ENCODE assay signal across 10 cellular contexts in genomic region chr17:63497708-63498483, GRCh38. TPM values are rescaled to one million over a fixed set of nuclear protein-coding genes. Genes with fewer than 3 reads are reported as not detected.
DNase-seq lines count a peak whose midpoint lies in the region; ATAC-seq, FAIRE-seq and TF ChIP-seq lines count a peak whose summit lies in the region.
"Had no signal": no experiment of that assay in that cellular context is flagged by ENCODE, and none has a peak within 500 bp of the region (broad histone marks: within the 10 kb centered on the region; RNA-seq: fewer than 3 reads in every experiment).

No MANE protein-coding gene starts in this region.

- no peak for FAIRE-seq in keratinocyte (lab: Jason Lieb, UNC)

- H3K4me1 ChIP-seq in HCT116 (ENCODE audit: control insufficient read depth in 1 of 2, insufficient read depth in 2 of 2, low read length in 2 of 2) (no peaks in the 10 kb centered on the region), keratinocyte (ENCODE audit: control insufficient read depth, extremely low read depth, insufficient read depth, low read length) (no peaks in the 10 kb centered on the region)

- no peaks in the 10 kb centered on the region for H3K9me1 ChIP-seq in keratinocyte (ENCODE audit: control insufficient read depth, extremely low read depth, insufficient read depth, low read length)

- H3K4me3 ChIP-seq in HCT116 (replicated peaks in 1 of 2; ENCODE audit: low read depth in 1 of 2, low read length in 2 of 2) (no peak overlapping the region), keratinocyte (ENCODE audit: control insufficient read depth in 2 of 3, extremely low read depth in 1 of 3, insufficient read depth in 2 of 3, low read depth in 1 of 3, low read length in 3 of 3) (no peak overlapping the region)
- H3K4me3 ChIP-seq: body of pancreas, lung had no signal

- intact Hi-C loops in HCT116 (cut with micrococcal nuclease) = no loop called here

- H3K27ac ChIP-seq in HCT116 (ENCODE audit: low read depth, low read length) (no peak overlapping the region), keratinocyte (ENCODE audit: control insufficient read depth, insufficient read depth, low read length) (no peak overlapping the region)
- H3K27ac ChIP-seq: body of pancreas had no signal

- H3K9me3 ChIP-seq in HCT116 (ENCODE audit: control insufficient read depth in 1 of 2, insufficient read depth in 1 of 2, low read depth in 1 of 2, low read length in 2 of 2) (no peaks in the 10 kb centered on the region), keratinocyte (ENCODE audit: control insufficient read depth, low read depth, low read length) (no peaks in the 10 kb centered on the region)
- H3K9me3 ChIP-seq: body of pancreas had no signal

- H2AFZ ChIP-seq in HCT116 (ENCODE audit: low read depth, low read length, poor library complexity, severe bottlenecking) = no peak overlapping the region
- H2AFZ ChIP-seq in keratinocyte (ENCODE audit: control insufficient read depth, low read length) = no peak overlapping the region

- dilution Hi-C loops in keratinocyte (cut with MboI; ENCODE audit: extremely low pct_ligation_motif_present, low sequenced_read_pairs) = no loop called here

- CTCF ChIA-PET in HCT116 (lab: Charles Lee) = interaction anchor here (2.2 kb wide), 1 partner anchor 19 kb away, joined by 8 read pairs; no protein-coding TSS in a partner anchor

- RAD21 ChIA-PET in HCT116 (lab: Charles Lee; ENCODE audit: low non-redundant PET in 1 of 2, low total read pairs in 2 of 2, uncharacterized antibody in 2 of 2, unreplicated experiment in 2 of 2) = no interaction called here

- DNase-seq in COR-L47 (lab: John Stamatoyannopoulos, UW) (peak; percentile 46), HCT116 (ENCODE audit: low read depth, low spot score) (peak; percentile 24), SHP77 (lab: John Stamatoyannopoulos, UW) (peak; percentile 68 to 78), keratinocyte (ENCODE audit: low read depth, low spot score) (no peak), medulla oblongata (ENCODE audit: extremely low spot score) (no peak)
- DNase-seq: body of pancreas had no signal

- no peaks in the 10 kb centered on the region for H3K36me3 ChIP-seq in HCT116 (ENCODE audit: control insufficient read depth in 1 of 2, insufficient read depth in 2 of 2, low read length in 2 of 2)
- no peaks in the 10 kb centered on the region for H3K36me3 ChIP-seq in keratinocyte (ENCODE audit: control insufficient read depth in 2 of 2, extremely low read depth in 1 of 2, insufficient read depth in 2 of 2, low read length in 2 of 2)

- no peaks in the 10 kb centered on the region for H3K79me2 ChIP-seq in HCT116 (ENCODE audit: insufficient read depth, low read length)
- no peaks in the 10 kb centered on the region for H3K79me2 ChIP-seq in keratinocyte (ENCODE audit: control insufficient read depth, insufficient read depth, low read length)

- POLR2A ChIA-PET in HCT116 (lab: Charles Lee) = no interaction called here

- H3K9ac ChIP-seq in HCT116 (ENCODE audit: low read length) (no peak overlapping the region), keratinocyte (ENCODE audit: control insufficient read depth, extremely low read depth, insufficient read depth, low read length) (no peak overlapping the region)

- no peak for TF ChIP-seq RAD21 in HCT116 (IDR thresholded peaks at IDR 0.05; ENCODE audit: low read depth)

- TF ChIP-seq CTCF in HCT116 (IDR thresholded peaks at IDR 0.05 in 2 of 3, conservative IDR thresholded peaks at IDR 0.05 in 1 of 3; ENCODE audit: borderline replicate concordance in 1 of 3, insufficient read depth in 1 of 3, low read depth in 2 of 3, low read length in 2 of 3) (peak in 2 of 3 experiments; percentile 58 to 62; a peak in 4 of 6 replicates), keratinocyte (optimal IDR thresholded peaks at IDR 0.05 in 1 of 3, IDR thresholded peaks at IDR 0.05 in 1 of 3, conservative IDR thresholded peaks at IDR 0.05 in 1 of 3; ENCODE audit: extremely low read depth in 1 of 3, insufficient read depth in 2 of 3, low read length in 3 of 3) (peak; percentile 5 to 52 (median 26))

- H3K4me2 ChIP-seq in HCT116 (ENCODE audit: low read length) = no peak overlapping the region
- H3K4me2 ChIP-seq in keratinocyte (ENCODE audit: control insufficient read depth, extremely low read depth, insufficient read depth, low read depth, low read length) = no peak overlapping the region

- ATAC-seq in HCT116 (peak; percentile 93), HG03457 (IDR thresholded peaks at IDR 0.05; ENCODE audit: unreplicated experiment) (no peak), HG02981 (IDR thresholded peaks at IDR 0.05; ENCODE audit: unreplicated experiment) (no peak), HG02759 (IDR thresholded peaks at IDR 0.05; ENCODE audit: unreplicated experiment) (no peak)
- ATAC-seq: body of pancreas had no signal

- BruUV-seq in HCT116 (replicated peaks; lab: Mats Ljungman, UMichigan) = no TSS peak

- H4K20me1 ChIP-seq in HCT116 (ENCODE audit: insufficient read depth) (no peaks in the 10 kb centered on the region), keratinocyte (ENCODE audit: control insufficient read depth, extremely low read depth, insufficient read depth, low read length) (no peaks in the 10 kb centered on the region)

- no peak for TF ChIP-seq POLR2A in HCT116 (IDR thresholded peaks at IDR 0.05; ENCODE audit: borderline replicate concordance, extremely low read depth, insufficient read depth, insufficient read length)

- H3K27me3 ChIP-seq in HCT116 (ENCODE audit: insufficient read depth, low read length) = peaks cover 14% of the 10 kb centered on the region
- H3K27me3 ChIP-seq in keratinocyte (ENCODE audit: control insufficient read depth, extremely low read depth, insufficient read depth, low read length) = peaks cover 17% of the 10 kb centered on the region
- H3K27me3 ChIP-seq: body of pancreas had no signal

- H3K9me2 ChIP-seq in HCT116 (ENCODE audit: insufficient read depth) = no peaks in the 10 kb centered on the region

TF ChIP-seq in HCT116, 20 proteins besides CTCF, POLR2A, EP300 and RAD21 (continues in another document):
- TF ChIP-seq SIN3A (IDR thresholded peaks at IDR 0.05; ENCODE audit: low read depth) (no peak), POLR2AphosphoS5 (IDR thresholded peaks at IDR 0.05; ENCODE audit: low read depth, low read length) (no peak), SRF (IDR thresholded peaks at IDR 0.05; ENCODE audit: low read depth) (no peak), EGR1 (IDR thresholded peaks at IDR 0.05; ENCODE audit: low read depth) (no peak)

RNA-seq across cellular contexts. Expression of gene ACE, which starts 21.0 kb away (rescaled TPM):
- 7.7 TPM for total RNA-seq in HCT116 (2021; ENCODE audit: unreplicated experiment)
- 2.4 and 3.5 TPM in 2 replicates for polyA plus RNA-seq in HCT116 (2012)
- polyA plus RNA-seq in keratinocyte = 0.05 to 0.07 TPM in 2 of 3 replicates, not detected in the other
- not detected for polyA plus RNA-seq in keratinocyte (2011; ENCODE audit: low read depth)
- not detected in 2 replicates for polyA plus RNA-seq in keratinocyte (2011; cell fraction: cytosol; rRNA removed)
- polyA plus RNA-seq in keratinocyte (2011; cell fraction: nucleus; rRNA removed) = 0.20 TPM in 1 of 2 replicates, not detected in the other
- polyA plus RNA-seq in keratinocyte (2012; ENCODE audit: low replicate concordance) = 0.03 TPM in 1 of 2 replicates, not detected in the other
- polyA minus RNA-seq in keratinocyte = not detected in 3 replicates
- polyA minus RNA-seq in keratinocyte (2011; cell fraction: cytosol; rRNA and poly(A)+ RNA removed) = not detected
- 0.95 TPM in 1 of 2 replicates, not detected in the other for polyA minus RNA-seq in keratinocyte (2011; cell fraction: nucleus; rRNA and poly(A)+ RNA removed)

RNA-seq across cellular contexts. Expression of gene KCNH6, which starts 25.3 kb away (rescaled TPM):
- total RNA-seq in HCT116 (2021; ENCODE audit: unreplicated experiment) = not detected
- 0.03 and 0.04 TPM in 2 replicates for polyA plus RNA-seq in HCT116 (2012)
- not detected in 3 replicates for polyA plus RNA-seq in keratinocyte
- not detected for polyA plus RNA-seq in keratinocyte (2011; ENCODE audit: low read depth)
- polyA plus RNA-seq in keratinocyte (2011; cell fraction: cytosol; rRNA removed) = not detected in 2 replicates
- polyA plus RNA-seq in keratinocyte (2011; cell fraction: nucleus; rRNA removed) = not detected in 2 replicates
- not detected in 2 replicates for polyA plus RNA-seq in keratinocyte (2012; ENCODE audit: low replicate concordance)
- not detected in 3 replicates for polyA minus RNA-seq in keratinocyte
- not detected for polyA minus RNA-seq in keratinocyte (2011; cell fraction: cytosol; rRNA and poly(A)+ RNA removed)
- polyA minus RNA-seq in keratinocyte (2011; cell fraction: nucleus; rRNA and poly(A)+ RNA removed) = not detected in 2 replicates

RNA-seq across cellular contexts. Expression of gene CYB561, which starts 51.8 kb away (rescaled TPM):
- total RNA-seq in HCT116 (2021; ENCODE audit: unreplicated experiment) = 67.6 TPM
- 50.7 and 81.3 TPM in 2 replicates for polyA plus RNA-seq in HCT116 (2012)
- 14.4 to 21.8 TPM (median 19.4 TPM) in 3 replicates for polyA plus RNA-seq in keratinocyte
- 7.0 TPM for polyA plus RNA-seq in keratinocyte (2011; ENCODE audit: low read depth)
- polyA plus RNA-seq in keratinocyte (2011; cell fraction: cytosol; rRNA removed) = 13.6 and 18.2 TPM in 2 replicates
- 28.7 and 32.5 TPM in 2 replicates for polyA plus RNA-seq in keratinocyte (2011; cell fraction: nucleus; rRNA removed)
- polyA plus RNA-seq in keratinocyte (2012; ENCODE audit: low replicate concordance) = 11.0 and 22.3 TPM in 2 replicates
- polyA minus RNA-seq in keratinocyte = 20.9 to 62.2 TPM (median 35.4 TPM) in 3 replicates
- 24.7 TPM for polyA minus RNA-seq in keratinocyte (2011; cell fraction: cytosol; rRNA and poly(A)+ RNA removed)
- polyA minus RNA-seq in keratinocyte (2011; cell fraction: nucleus; rRNA and poly(A)+ RNA removed) = 23.8 and 27.4 TPM in 2 replicates

RNA-seq across cellular contexts. Expression of gene DCAF7, which starts 52.4 kb away (rescaled TPM):
- 144 TPM for total RNA-seq in HCT116 (2021; ENCODE audit: unreplicated experiment)
- polyA plus RNA-seq in HCT116 (2012) = 137 and 147 TPM in 2 replicates
- 20.6 to 51.1 TPM (median 32.6 TPM) in 3 replicates for polyA plus RNA-seq in keratinocyte
- polyA plus RNA-seq in keratinocyte (2011; ENCODE audit: low read depth) = 14.3 TPM
- 31.7 and 32.4 TPM in 2 replicates for polyA plus RNA-seq in keratinocyte (2011; cell fraction: cytosol; rRNA removed)
- polyA plus RNA-seq in keratinocyte (2011; cell fraction: nucleus; rRNA removed) = 55.9 and 57.4 TPM in 2 replicates
- polyA plus RNA-seq in keratinocyte (2012; ENCODE audit: low replicate concordance) = 24.0 and 40.7 TPM in 2 replicates
- polyA minus RNA-seq in keratinocyte = 53.8 to 168 TPM (median 65.0 TPM) in 3 replicates
- polyA minus RNA-seq in keratinocyte (2011; cell fraction: cytosol; rRNA and poly(A)+ RNA removed) = 23.0 TPM
- 24.1 and 44.1 TPM in 2 replicates for polyA minus RNA-seq in keratinocyte (2011; cell fraction: nucleus; rRNA and poly(A)+ RNA removed)

Comparison
In these comparisons a context has a peak if more than half of its experiments do, and no peak if none do; other contexts are left out.
1. DNase-seq: peak in COR-L47 (single experiment), HCT116 (single experiment) and SHP77 (2 of 2); none in keratinocyte (single experiment) and medulla oblongata (single experiment).